Comparison of ENCODE assay signal across 8 cellular contexts in the genomic region with DNA sequence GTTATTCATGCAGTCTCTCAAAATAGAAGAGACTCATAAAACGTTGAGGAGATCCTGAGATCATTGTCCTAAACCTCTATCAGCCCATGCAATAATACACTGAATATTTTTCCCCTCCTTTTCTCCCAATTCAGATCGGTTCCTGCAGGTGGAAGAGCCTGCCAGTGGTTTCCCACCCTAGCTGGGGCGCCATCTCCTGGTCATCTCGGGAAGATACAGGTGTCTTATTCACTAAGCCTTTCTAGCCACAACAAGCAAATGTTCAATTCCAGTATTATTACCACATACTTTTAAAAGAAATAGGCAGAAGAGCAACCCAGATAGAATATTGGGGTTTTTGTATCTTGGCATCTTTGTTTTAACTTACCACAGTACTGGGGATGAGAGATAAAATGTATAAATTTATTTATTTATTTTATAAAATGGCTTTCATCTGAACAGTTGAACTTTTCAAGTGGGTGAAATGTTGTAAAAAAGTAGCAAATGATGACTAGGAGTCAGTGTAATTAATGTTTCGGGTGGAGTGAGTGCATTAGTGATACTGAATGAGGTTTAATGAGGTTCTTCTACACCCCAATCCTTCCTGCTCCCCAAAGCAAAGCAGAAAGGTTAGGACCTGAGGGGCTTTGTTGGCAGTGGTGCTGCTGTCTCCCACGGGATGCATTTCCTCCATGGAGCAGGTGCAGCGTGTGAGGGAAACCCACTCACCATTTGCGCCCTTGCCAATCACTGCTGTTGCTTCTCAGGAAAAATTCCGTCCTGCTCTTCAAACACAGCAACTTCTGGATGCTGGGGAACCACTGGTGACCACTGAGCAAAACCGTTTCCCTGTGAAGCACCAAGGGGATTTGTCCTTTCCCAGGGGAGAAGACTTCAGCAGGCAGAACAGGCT.
DNase-seq lines count a peak whose midpoint lies in the region; ATAC-seq and TF ChIP-seq lines count a peak whose summit lies in the region.

No MANE protein-coding gene starts in this region.

- no peaks in the 10 kb centered on the region for H3K9me3 ChIP-seq in Caco-2
- no peaks in the 10 kb centered on the region for H3K9me3 ChIP-seq in H9 (ENCODE audit: control insufficient read depth, low read depth, low read length)
- no peaks in the 10 kb centered on the region for H3K9me3 ChIP-seq in WERI-Rb-1 (ENCODE audit: severe bottlenecking)
- no peaks in the 10 kb centered on the region for H3K9me3 ChIP-seq in mammary epithelial cell (replicated peaks; ENCODE audit: insufficient read depth, low read length)

- POLR2A ChIA-PET in Caco-2 (lab: Charles Lee), result no interaction called here

- no peaks in the 10 kb centered on the region for H3K23me2 ChIP-seq in H9 (ENCODE audit: insufficient read length, low read depth, low read length, poor library complexity, severe bottlenecking)

- H2BK5ac ChIP-seq in H9 (ENCODE audit: insufficient read length, low read length), result no peak overlapping the region

- H3K79me1 ChIP-seq in H9 (ENCODE audit: insufficient read depth, low read depth, low read length, poor library complexity, severe bottlenecking), result no peaks in the 10 kb centered on the region

- H2BK12ac ChIP-seq in H9 (ENCODE audit: insufficient read length, low read depth, low read length), result no peak overlapping the region

- no peak overlapping the region for H3K27ac ChIP-seq in H9 (ENCODE audit: insufficient read length, low read depth, low read length)
- no peak overlapping the region for H3K27ac ChIP-seq in WERI-Rb-1
- no peak overlapping the region for H3K27ac ChIP-seq in mammary epithelial cell (ENCODE audit: insufficient read depth, low read depth, low read length)

- H4K20me1 ChIP-seq in H9 (ENCODE audit: control insufficient read depth, insufficient read depth, insufficient read length) (no peaks in the 10 kb centered on the region), mammary epithelial cell (ENCODE audit: insufficient read depth, low read length) (no peaks in the 10 kb centered on the region)

- CTCF ChIA-PET in Caco-2 (lab: Charles Lee) (no interaction called here), mammary epithelial cell (lab: Charles Lee; ENCODE audit: low non-redundant PET) (no interaction called here)

- peak; percentile 70 to 80 for DNase-seq in Caco-2
- DNase-seq in H9, result peak; percentile 66
- peak; percentile 64 for DNase-seq in NCI-H2171 treated with DMSO at 0.1 percent for 48 hours (lab: John Stamatoyannopoulos, UW)
- peak; percentile 76 for DNase-seq in WERI-Rb-1
- DNase-seq in mammary epithelial cell, result peak; percentile 44
- DNase-seq in left kidney (ENCODE audit: low read depth, low spot score), result peak; percentile 84
- peak in 2 of 3 donors; percentile 13 to 47 for DNase-seq in stimulated activated CD4-positive, alpha-beta T cell treated with anti-CD3 and anti-CD28 coated beads, TNF-alpha, amount 100 ng/mL, for 1 hour (ENCODE audit: low read depth in 3 of 3, low spot score in 1 of 3)

- dilution Hi-C loops in mammary epithelial cell (cut with HindIII; ENCODE audit: low sequenced_read_pairs), result no loop called here

- no peak overlapping the region for H2BK20ac ChIP-seq in H9 (ENCODE audit: low read depth, low read length, poor library complexity, severe bottlenecking)

- H3K27me3 ChIP-seq in Caco-2 (replicated peaks; ENCODE audit: control insufficient read depth, insufficient read depth, low read length), result no peaks in the 10 kb centered on the region
- no peaks in the 10 kb centered on the region for H3K27me3 ChIP-seq in H9 (ENCODE audit: insufficient read depth, low read length)
- no peaks in the 10 kb centered on the region for H3K27me3 ChIP-seq in WERI-Rb-1 (ENCODE audit: insufficient read depth, low read depth, severe bottlenecking)
- H3K27me3 ChIP-seq in mammary epithelial cell (ENCODE audit: insufficient read depth, low read length), result no peaks in the 10 kb centered on the region

- H3K27me3 Mint-ChIP-seq in Caco-2 (ENCODE audit: insufficient read depth, unreplicated experiment), result no peaks in the 10 kb centered on the region
- no peaks in the 10 kb centered on the region; the same call in 1 of the 2 replicates for H3K27me3 Mint-ChIP-seq in H9 (ENCODE audit: low read depth)

- H4K5ac ChIP-seq in H9 (ENCODE audit: insufficient read length, low read depth, low read length), result no peak overlapping the region

- no peak overlapping the region for H3T11ph ChIP-seq in H9 (ENCODE audit: low read length)

- H3K79me2 ChIP-seq in H9 (ENCODE audit: insufficient read depth, low read length) (no peaks in the 10 kb centered on the region), mammary epithelial cell (ENCODE audit: insufficient read depth, low read length) (no peaks in the 10 kb centered on the region)

- no peak overlapping the region for H4K8ac ChIP-seq in H9 (replicated peaks; ENCODE audit: insufficient read length, low read depth, low read length)

- H3K4me1 ChIP-seq in Caco-2 (peaks cover 3% of the 10 kb centered on the region; the same call in 1 of the 2 replicates), H9 (ENCODE audit: insufficient read depth, low read length) (no peaks in the 10 kb centered on the region), mammary epithelial cell (ENCODE audit: insufficient read depth, low read length) (peaks cover 11% of the 10 kb centered on the region)

- H2BK120ac ChIP-seq in H9 (ENCODE audit: low read depth, low read length, poor library complexity, severe bottlenecking), result no peak overlapping the region

- H2AFZ ChIP-seq in H9 (ENCODE audit: low read length) (no peak overlapping the region), mammary epithelial cell (ENCODE audit: low read depth, low read length) (peak overlapping the region; percentile 13)

- no CpG with 5 or more reads among the region's 10 CpGs for WGBS in H9 (ENCODE audit: extremely low coverage, insufficient read length, low lambda C conversion rate)
- WGBS in mammary epithelial cell (ENCODE audit: low coverage, missing lambda C conversion rate), result 15% methylated on average over 10 of the region's 10 CpGs

- no peak overlapping the region for H3K18ac ChIP-seq in H9 (ENCODE audit: insufficient read length, low read depth, low read length)

- BruUV-seq in Caco-2 (replicated peaks; lab: Mats Ljungman, UMichigan) (no TSS peak), mammary epithelial cell (replicated peaks; lab: Mats Ljungman, UMichigan) (no TSS peak)

- H3K23ac ChIP-seq in H9 (ENCODE audit: insufficient read length, low read depth, low read length), result no peak overlapping the region

- in situ Hi-C loops in mammary epithelial cell (cut with MboI; ENCODE audit: low sequenced_read_pairs in 2 of 2), result loop anchor here in 1 of 2 donors (25.0 kb wide), 1 partner anchor 434 kb away; no protein-coding TSS in a partner anchor

- H3K4me3 Mint-ChIP-seq in Caco-2 (ENCODE audit: unreplicated experiment) (no peak overlapping the region), H9 (no peak overlapping the region)

- intact Hi-C loops in Caco-2 (cut with micrococcal nuclease; ENCODE audit: unreplicated experiment), result loop anchor here (1.0 kb wide), 2 partner anchors 176 to 201 kb away; no protein-coding TSS in a partner anchor
- intact Hi-C loops in mammary epithelial cell (cut with micrococcal nuclease), result loop anchor here (1.0 kb wide), 3 partner anchors 25 to 201 kb away; no protein-coding TSS in a partner anchor

- H3K4me2 ChIP-seq in H9 (ENCODE audit: insufficient read depth, insufficient read length, low read length) (no peak overlapping the region), mammary epithelial cell (ENCODE audit: insufficient read depth, low read depth, low read length) (no peak overlapping the region)

- ATAC-seq in HG03135 (IDR thresholded peaks at IDR 0.05; ENCODE audit: unreplicated experiment), result no peak

- H2AK5ac ChIP-seq in H9 (ENCODE audit: insufficient read length, low read length), result no peak overlapping the region

- no peak overlapping the region for H3K4ac ChIP-seq in H9 (ENCODE audit: low read depth, low read length)

- H3K36me3 Mint-ChIP-seq in Caco-2 (ENCODE audit: insufficient read depth, unreplicated experiment), result no peaks in the 10 kb centered on the region
- H3K36me3 Mint-ChIP-seq in H9 (ENCODE audit: insufficient read depth in 1 of 3, low read depth in 3 of 3), result no peaks in the 10 kb centered on the region

- no peak overlapping the region for H3K14ac ChIP-seq in H9 (ENCODE audit: insufficient read depth, low read length)

- H3K4me1 Mint-ChIP-seq in Caco-2 (ENCODE audit: low read depth, unreplicated experiment) (peaks cover 9% of the 10 kb centered on the region), H9 (peaks cover 9 to 10% of the 10 kb centered on the region in 2 experiments; a peak in 3 of 4 replicates)

- H3K9me3 Mint-ChIP-seq in Caco-2 (ENCODE audit: unreplicated experiment) (no peaks in the 10 kb centered on the region), H9 (no peaks in the 10 kb centered on the region)

- H3K9ac ChIP-seq in H9 (ENCODE audit: extremely low read depth, insufficient read length, low read length) (no peak overlapping the region), mammary epithelial cell (ENCODE audit: insufficient read depth, low read length) (no peak overlapping the region)

- no peak overlapping the region for H3K56ac ChIP-seq in H9 (ENCODE audit: insufficient read length, low read depth, low read length)

- H4K91ac ChIP-seq in H9 (ENCODE audit: insufficient read length, low read depth, low read length), result no peak overlapping the region

- peak; percentile 75 to 93 for TF ChIP-seq CTCF in Caco-2 (IDR thresholded peaks at IDR 0.05; ENCODE audit: insufficient read depth in 1 of 2, low read depth in 1 of 2, low read length in 1 of 2, severe bottlenecking in 1 of 2, unreplicated experiment in 1 of 2)
- TF ChIP-seq CTCF in H9 (conservative IDR thresholded peaks at IDR 0.05), result peak; percentile 92
- peak; percentile 64 for TF ChIP-seq CTCF in WERI-Rb-1 (IDR thresholded peaks at IDR 0.05; ENCODE audit: low read depth, low read length)
- TF ChIP-seq CTCF in mammary epithelial cell (conservative IDR thresholded peaks at IDR 0.05 in 1 of 2, IDR thresholded peaks at IDR 0.05 in 1 of 2; ENCODE audit: extremely low read depth in 1 of 2, insufficient read depth in 1 of 2, low read depth in 1 of 2, low read length in 2 of 2), result peak; percentile 87 to 89

- no peak overlapping the region for H2BK15ac ChIP-seq in H9 (ENCODE audit: low read depth, low read length)

- H3K36me3 ChIP-seq in Caco-2 (ENCODE audit: control insufficient read depth, insufficient read depth, low read length) (no peaks in the 10 kb centered on the region), WERI-Rb-1 (no peaks in the 10 kb centered on the region), mammary epithelial cell (ENCODE audit: insufficient read depth, low read length) (no peaks in the 10 kb centered on the region)

- H3K27ac Mint-ChIP-seq in Caco-2 (ENCODE audit: unreplicated experiment), result no peak overlapping the region
- no peak overlapping the region for H3K27ac Mint-ChIP-seq in H9

- H3K4me3 ChIP-seq in Caco-2 (ENCODE audit: low read depth, low read length) (no peak overlapping the region), WERI-Rb-1 (ENCODE audit: low read depth, low read length) (no peak overlapping the region), mammary epithelial cell (replicated peaks in 1 of 3; ENCODE audit: insufficient read depth in 1 of 3, low read depth in 2 of 3, low read length in 3 of 3) (no peak overlapping the region)

Comparison
In these comparisons a context has a peak if more than half of its experiments do, and no peak if none do; other contexts are left out.
1. DNase-seq: peak in every context shown above with its lines; median percentile 84 in left kidney; 76 in WERI-Rb-1; 75 in Caco-2; 66 in H9; 64 in NCI-H2171 treated with DMSO at 0.1 percent for 48 hours; 44 in mammary epithelial cell; 30 in stimulated activated CD4-positive, alpha-beta T cell treated with anti-CD3 and anti-CD28 coated beads, TNF-alpha, amount 100 ng/mL, for 1 hour.